ENCODE assay signal across 12 cellular contexts in genomic region chr13:74560325-74560724, GRCh38.
DNase-seq lines count a peak whose midpoint lies in the region; ATAC-seq and TF ChIP-seq lines count a peak whose summit lies in the region.
"Had no signal": no experiment of that assay in that cellular context is flagged by ENCODE, and none has a peak within 500 bp of the region (broad histone marks: within the 10 kb centered on the region; RNA-seq: fewer than 3 reads in every experiment).

No MANE protein-coding gene starts in this region.

- WGBS in mesenchymal stem cell: 90% methylated on average over 4 of the region's 4 CpGs

- H3K4ac ChIP-seq in mesenchymal stem cell (ENCODE audit: low read depth in 1 of 2, low read length in 2 of 2): no peak overlapping the region

- H3K27me3 ChIP-seq in PC-9 (ENCODE audit: insufficient read depth, low read depth) (no peaks in the 10 kb centered on the region), mesenchymal stem cell (ENCODE audit: control insufficient read depth in 1 of 2, insufficient read depth in 1 of 2, low read length in 2 of 2) (no peaks in the 10 kb centered on the region)

- H2BK5ac ChIP-seq in mesenchymal stem cell (ENCODE audit: low read depth, low read length, poor library complexity, severe bottlenecking): no peak overlapping the region

- no peaks in the 10 kb centered on the region for H3F3A ChIP-seq in PC-9 (ENCODE audit: insufficient read depth, low read depth)

- no peaks in the 10 kb centered on the region for H3K9me3 ChIP-seq in PC-9 (ENCODE audit: insufficient read depth, low read depth)
- no peaks in the 10 kb centered on the region for H3K9me3 ChIP-seq in mesenchymal stem cell (ENCODE audit: control insufficient read depth, low read length)
- H3K9me3 ChIP-seq: thoracic aorta had no signal

- no peak overlapping the region for H3K18ac ChIP-seq in mesenchymal stem cell (ENCODE audit: low read depth in 1 of 2, low read length in 2 of 2)

- DNase-seq in PC-9: no peak
- DNase-seq in activated CD4-positive, alpha-beta T cell treated with anti-CD3 and anti-CD28 coated beads, Interleukin-2, amount 50 U/mL, for 4 hours: no peak
- DNase-seq in mesenchymal stem cell: no peak
- DNase-seq in activated CD8-positive, alpha-beta memory T cell treated with anti-CD3 and anti-CD28 coated beads, Interleukin-2, amount 50 U/mL, for 48 hours: no peak
- DNase-seq: activated CD4-positive, alpha-beta T cell treated with anti-CD3 and anti-CD28 coated beads, Interleukin-2, amount 50 U/mL, for 48 hours; activated gamma-delta T cell had no signal

- H4K91ac ChIP-seq in mesenchymal stem cell (ENCODE audit: low read length): no peak overlapping the region

- no peaks in the 10 kb centered on the region for H3K4me1 ChIP-seq in PC-9 (replicated peaks; ENCODE audit: insufficient read depth)
- H3K4me1 ChIP-seq in mesenchymal stem cell (ENCODE audit: control insufficient read depth, insufficient read depth, low read depth, low read length): no peaks in the 10 kb centered on the region

- H3K79me2 ChIP-seq in PC-9 (ENCODE audit: low read depth): no peaks in the 10 kb centered on the region

- H3K23ac ChIP-seq in mesenchymal stem cell (ENCODE audit: low read length in 2 of 2): no peak overlapping the region

- H2BK15ac ChIP-seq in mesenchymal stem cell (ENCODE audit: low read depth, poor library complexity, severe bottlenecking): no peak overlapping the region

- H3K4me3 ChIP-seq in PC-9 (no peak overlapping the region), mesenchymal stem cell (ENCODE audit: insufficient read depth in 1 of 2, low read depth in 1 of 2, low read length in 2 of 2) (no peak overlapping the region)
- H3K4me3 ChIP-seq: GM23338, thoracic aorta had no signal

- H2AFZ ChIP-seq in PC-9: no peak overlapping the region
- H2AFZ ChIP-seq in mesenchymal stem cell (ENCODE audit: low read depth, low read length): no peak overlapping the region

- H3K79me1 ChIP-seq in mesenchymal stem cell (replicated peaks; ENCODE audit: low read length, poor library complexity, severe bottlenecking): no peaks in the 10 kb centered on the region

- H4K8ac ChIP-seq in mesenchymal stem cell (ENCODE audit: low read length): no peak overlapping the region

- no peaks in the 10 kb centered on the region for H4K20me1 ChIP-seq in PC-9 (ENCODE audit: insufficient read depth)

- no peak overlapping the region for H3K4me2 ChIP-seq in PC-9
- no peak overlapping the region for H3K4me2 ChIP-seq in mesenchymal stem cell (ENCODE audit: low read length, poor library complexity, severe bottlenecking)
- H3K4me2 ChIP-seq: GM23338 had no signal

- H3K14ac ChIP-seq in mesenchymal stem cell (ENCODE audit: low read length in 2 of 2): no peak overlapping the region

- CTCF ChIA-PET in PC-9 (lab: Charles Lee): no interaction called here

- intact Hi-C loops in PC-9 (cut with micrococcal nuclease; ENCODE audit: unreplicated experiment): no loop called here

- H2BK12ac ChIP-seq in mesenchymal stem cell (ENCODE audit: low read length in 2 of 2): no peak overlapping the region

- H3K27ac ChIP-seq in PC-9 (no peak overlapping the region), mesenchymal stem cell (ENCODE audit: low read length, poor library complexity, severe bottlenecking) (no peak overlapping the region)
- H3K27ac ChIP-seq: RWPE1, thoracic aorta had no signal

- ATAC-seq in GM19324 (IDR thresholded peaks at IDR 0.05; ENCODE audit: low FRiP score, unreplicated experiment) (peak; percentile 60), GM21786 (IDR thresholded peaks at IDR 0.05; ENCODE audit: unreplicated experiment) (peak; percentile 70), HG03342 (IDR thresholded peaks at IDR 0.05; ENCODE audit: unreplicated experiment) (peak; percentile 72)
- ATAC-seq: GM23338 had no signal

- BruUV-seq in PC-9 (replicated peaks; lab: Mats Ljungman, UMichigan): no TSS peak

- POLR2A ChIA-PET in PC-9 (lab: Charles Lee; ENCODE audit: unreplicated experiment): no interaction called here

- no peak overlapping the region for H3K9ac ChIP-seq in mesenchymal stem cell (ENCODE audit: low read length)

- no peaks in the 10 kb centered on the region for H3K9me2 ChIP-seq in PC-9 (ENCODE audit: insufficient read depth)

- no peaks in the 10 kb centered on the region for H3K36me3 ChIP-seq in PC-9 (ENCODE audit: low read depth)
- no peaks in the 10 kb centered on the region for H3K36me3 ChIP-seq in mesenchymal stem cell (ENCODE audit: control insufficient read depth in 1 of 2, insufficient read depth in 2 of 2, low read depth in 1 of 2, low read length in 2 of 2)
- H3K36me3 ChIP-seq: thoracic aorta had no signal

- no peak overlapping the region for H2AK5ac ChIP-seq in mesenchymal stem cell (ENCODE audit: low read length, severe bottlenecking)

- no peak for TF ChIP-seq CTCF in PC-9 (conservative IDR thresholded peaks at IDR 0.05)

- H2BK120ac ChIP-seq in mesenchymal stem cell (ENCODE audit: low read depth, low read length): no peak overlapping the region
